Comparison of ENCODE assay signal across 1 cellular context in the genomic region with DNA sequence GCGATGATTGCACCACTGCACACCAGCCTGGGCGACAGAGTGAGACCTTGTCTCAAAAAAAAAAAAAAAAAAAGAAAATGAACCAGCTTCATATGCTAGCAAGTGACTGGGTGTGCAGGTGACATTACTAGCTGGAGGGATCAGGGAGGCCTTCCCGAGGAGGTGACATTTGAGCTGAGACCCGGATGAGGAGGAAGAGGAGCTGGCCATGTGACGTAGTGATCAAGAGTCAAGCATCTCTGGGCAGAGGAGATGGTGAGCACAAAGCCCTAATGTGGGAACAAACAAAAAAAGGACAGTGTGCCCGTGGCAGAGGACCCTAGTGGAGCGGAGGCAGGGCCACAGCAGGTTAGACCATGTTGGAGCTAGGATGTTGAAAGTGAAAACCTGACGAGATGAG.
TF ChIP-seq lines count a peak whose summit lies in the region.

No MANE protein-coding gene starts in this region.

TF ChIP-seq in A549, 52 proteins besides CTCF, POLR2A, EP300 and RAD21:
- TF ChIP-seq NFE2L2 (conservative IDR thresholded peaks at IDR 0.05; ENCODE audit: low read length) (no peak), CEBPB (IDR thresholded peaks at IDR 0.05) (no peak), HOXA7 (CRISPR knock-in tag; IDR thresholded peaks at IDR 0.05) (no peak), FOSB (CRISPR knock-in tag; IDR thresholded peaks at IDR 0.05) (no peak), ESRRA (IDR thresholded peaks at IDR 0.05; ENCODE audit: borderline replicate concordance, low read length) (no peak), FOSL2 (IDR thresholded peaks at IDR 0.05) (no peak), FOSL2 (CRISPR knock-in tag; IDR thresholded peaks at IDR 0.05) (no peak), BHLHE40 (IDR thresholded peaks at IDR 0.05; ENCODE audit: low read depth, low read length) (no peak), EHMT2 (IDR thresholded peaks at IDR 0.05; ENCODE audit: low read depth) (no peak), KDM1A (IDR thresholded peaks at IDR 0.05; ENCODE audit: low read depth) (no peak)
- TF ChIP-seq, protein P1, sequence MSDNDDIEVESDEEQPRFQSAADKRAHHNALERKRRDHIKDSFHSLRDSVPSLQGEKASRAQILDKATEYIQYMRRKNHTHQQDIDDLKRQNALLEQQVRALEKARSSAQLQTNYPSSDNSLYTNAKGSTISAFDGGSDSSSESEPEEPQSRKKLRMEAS (IDR thresholded peaks at IDR 0.05): no peak
